ENCODE assay signal across 1 cellular context in the genomic region with DNA sequence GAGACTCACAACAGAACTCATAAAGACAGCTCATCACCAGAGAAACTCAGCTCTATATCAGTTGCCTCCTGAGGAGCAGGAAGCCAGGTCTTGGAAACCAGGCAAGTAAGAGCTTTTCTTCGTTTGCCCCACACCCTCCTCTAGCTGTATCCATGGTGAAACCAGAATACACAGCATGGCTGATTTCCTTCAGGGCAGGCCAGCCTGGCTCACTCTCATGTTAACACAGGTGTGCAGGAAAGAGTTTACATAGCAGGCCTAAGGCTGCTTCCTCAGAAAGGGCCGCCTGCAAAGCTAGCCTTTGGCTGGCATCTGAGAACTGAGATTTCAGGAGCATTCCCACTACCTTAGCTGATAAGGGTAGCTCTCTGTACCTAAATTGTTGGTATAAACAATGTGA.
TF ChIP-seq lines count a peak whose summit lies in the region.

No MANE protein-coding gene starts in this region.

TF ChIP-seq in WTC11, 78 proteins besides CTCF, POLR2A, EP300 and RAD21 (continued from another document):
- TF ChIP-seq, protein P1, sequence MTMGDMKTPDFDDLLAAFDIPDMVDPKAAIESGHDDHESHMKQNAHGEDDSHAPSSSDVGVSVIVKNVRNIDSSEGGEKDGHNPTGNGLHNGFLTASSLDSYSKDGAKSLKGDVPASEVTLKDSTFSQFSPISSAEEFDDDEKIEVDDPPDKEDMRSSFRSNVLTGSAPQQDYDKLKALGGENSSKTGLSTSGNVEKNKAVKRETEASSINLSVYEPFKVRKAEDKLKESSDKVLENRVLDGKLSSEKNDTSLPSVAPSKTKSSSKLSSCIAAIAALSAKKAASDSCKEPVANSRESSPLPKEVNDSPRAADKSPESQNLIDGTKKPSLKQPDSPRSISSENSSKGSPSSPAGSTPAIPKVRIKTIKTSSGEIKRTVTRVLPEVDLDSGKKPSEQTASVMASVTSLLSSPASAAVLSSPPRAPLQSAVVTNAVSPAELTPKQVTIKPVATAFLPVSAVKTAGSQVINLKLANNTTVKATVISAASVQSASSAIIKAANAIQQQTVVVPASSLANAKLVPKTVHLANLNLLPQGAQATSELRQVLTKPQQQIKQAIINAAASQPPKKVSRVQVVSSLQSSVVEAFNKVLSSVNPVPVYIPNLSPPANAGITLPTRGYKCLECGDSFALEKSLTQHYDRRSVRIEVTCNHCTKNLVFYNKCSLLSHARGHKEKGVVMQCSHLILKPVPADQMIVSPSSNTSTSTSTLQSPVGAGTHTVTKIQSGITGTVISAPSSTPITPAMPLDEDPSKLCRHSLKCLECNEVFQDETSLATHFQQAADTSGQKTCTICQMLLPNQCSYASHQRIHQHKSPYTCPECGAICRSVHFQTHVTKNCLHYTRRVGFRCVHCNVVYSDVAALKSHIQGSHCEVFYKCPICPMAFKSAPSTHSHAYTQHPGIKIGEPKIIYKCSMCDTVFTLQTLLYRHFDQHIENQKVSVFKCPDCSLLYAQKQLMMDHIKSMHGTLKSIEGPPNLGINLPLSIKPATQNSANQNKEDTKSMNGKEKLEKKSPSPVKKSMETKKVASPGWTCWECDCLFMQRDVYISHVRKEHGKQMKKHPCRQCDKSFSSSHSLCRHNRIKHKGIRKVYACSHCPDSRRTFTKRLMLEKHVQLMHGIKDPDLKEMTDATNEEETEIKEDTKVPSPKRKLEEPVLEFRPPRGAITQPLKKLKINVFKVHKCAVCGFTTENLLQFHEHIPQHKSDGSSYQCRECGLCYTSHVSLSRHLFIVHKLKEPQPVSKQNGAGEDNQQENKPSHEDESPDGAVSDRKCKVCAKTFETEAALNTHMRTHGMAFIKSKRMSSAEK (CRISPR knock-in tag; IDR thresholded peaks at IDR 0.05; ENCODE audit: borderline replicate concordance), result no peak
- TF ChIP-seq NFE2L1 (CRISPR knock-in tag; IDR thresholded peaks at IDR 0.05), result no peak
- TF ChIP-seq, protein P2, sequence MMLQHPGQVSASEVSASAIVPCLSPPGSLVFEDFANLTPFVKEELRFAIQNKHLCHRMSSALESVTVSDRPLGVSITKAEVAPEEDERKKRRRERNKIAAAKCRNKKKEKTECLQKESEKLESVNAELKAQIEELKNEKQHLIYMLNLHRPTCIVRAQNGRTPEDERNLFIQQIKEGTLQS (CRISPR knock-in tag; conservative IDR thresholded peaks at IDR 0.05), result no peak
- no peak for TF ChIP-seq GABPB1 (CRISPR knock-in tag; IDR thresholded peaks at IDR 0.05)
- no peak for TF ChIP-seq ESRRA (CRISPR knock-in tag; IDR thresholded peaks at IDR 0.05; ENCODE audit: borderline replicate concordance)
- TF ChIP-seq, protein P3, sequence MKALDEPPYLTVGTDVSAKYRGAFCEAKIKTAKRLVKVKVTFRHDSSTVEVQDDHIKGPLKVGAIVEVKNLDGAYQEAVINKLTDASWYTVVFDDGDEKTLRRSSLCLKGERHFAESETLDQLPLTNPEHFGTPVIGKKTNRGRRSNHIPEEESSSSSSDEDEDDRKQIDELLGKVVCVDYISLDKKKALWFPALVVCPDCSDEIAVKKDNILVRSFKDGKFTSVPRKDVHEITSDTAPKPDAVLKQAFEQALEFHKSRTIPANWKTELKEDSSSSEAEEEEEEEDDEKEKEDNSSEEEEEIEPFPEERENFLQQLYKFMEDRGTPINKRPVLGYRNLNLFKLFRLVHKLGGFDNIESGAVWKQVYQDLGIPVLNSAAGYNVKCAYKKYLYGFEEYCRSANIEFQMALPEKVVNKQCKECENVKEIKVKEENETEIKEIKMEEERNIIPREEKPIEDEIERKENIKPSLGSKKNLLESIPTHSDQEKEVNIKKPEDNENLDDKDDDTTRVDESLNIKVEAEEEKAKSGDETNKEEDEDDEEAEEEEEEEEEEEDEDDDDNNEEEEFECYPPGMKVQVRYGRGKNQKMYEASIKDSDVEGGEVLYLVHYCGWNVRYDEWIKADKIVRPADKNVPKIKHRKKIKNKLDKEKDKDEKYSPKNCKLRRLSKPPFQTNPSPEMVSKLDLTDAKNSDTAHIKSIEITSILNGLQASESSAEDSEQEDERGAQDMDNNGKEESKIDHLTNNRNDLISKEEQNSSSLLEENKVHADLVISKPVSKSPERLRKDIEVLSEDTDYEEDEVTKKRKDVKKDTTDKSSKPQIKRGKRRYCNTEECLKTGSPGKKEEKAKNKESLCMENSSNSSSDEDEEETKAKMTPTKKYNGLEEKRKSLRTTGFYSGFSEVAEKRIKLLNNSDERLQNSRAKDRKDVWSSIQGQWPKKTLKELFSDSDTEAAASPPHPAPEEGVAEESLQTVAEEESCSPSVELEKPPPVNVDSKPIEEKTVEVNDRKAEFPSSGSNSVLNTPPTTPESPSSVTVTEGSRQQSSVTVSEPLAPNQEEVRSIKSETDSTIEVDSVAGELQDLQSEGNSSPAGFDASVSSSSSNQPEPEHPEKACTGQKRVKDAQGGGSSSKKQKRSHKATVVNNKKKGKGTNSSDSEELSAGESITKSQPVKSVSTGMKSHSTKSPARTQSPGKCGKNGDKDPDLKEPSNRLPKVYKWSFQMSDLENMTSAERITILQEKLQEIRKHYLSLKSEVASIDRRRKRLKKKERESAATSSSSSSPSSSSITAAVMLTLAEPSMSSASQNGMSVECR (CRISPR knock-in tag; IDR thresholded peaks at IDR 0.05; ENCODE audit: borderline replicate concordance), result no peak
- TF ChIP-seq MXD4 (CRISPR knock-in tag; IDR thresholded peaks at IDR 0.05; ENCODE audit: borderline replicate concordance), result no peak
- no peak for TF ChIP-seq CBFB (CRISPR knock-in tag; IDR thresholded peaks at IDR 0.05; ENCODE audit: low read depth)
- TF ChIP-seq, protein P4, sequence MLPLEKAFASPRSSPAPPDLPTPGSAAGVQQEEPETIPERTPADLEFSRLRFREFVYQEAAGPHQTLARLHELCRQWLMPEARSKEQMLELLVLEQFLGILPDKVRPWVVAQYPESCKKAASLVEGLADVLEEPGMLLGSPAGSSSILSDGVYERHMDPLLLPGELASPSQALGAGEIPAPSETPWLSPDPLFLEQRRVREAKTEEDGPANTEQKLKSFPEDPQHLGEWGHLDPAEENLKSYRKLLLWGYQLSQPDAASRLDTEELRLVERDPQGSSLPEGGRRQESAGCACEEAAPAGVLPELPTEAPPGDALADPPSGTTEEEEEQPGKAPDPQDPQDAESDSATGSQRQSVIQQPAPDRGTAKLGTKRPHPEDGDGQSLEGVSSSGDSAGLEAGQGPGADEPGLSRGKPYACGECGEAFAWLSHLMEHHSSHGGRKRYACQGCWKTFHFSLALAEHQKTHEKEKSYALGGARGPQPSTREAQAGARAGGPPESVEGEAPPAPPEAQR (CRISPR knock-in tag; IDR thresholded peaks at IDR 0.05), result no peak
TF ChIP-seq in WTC11: peak in this region for 0.
